In genomic region chr5:479566-480319, GRCh38 we compare ENCODE assay signal across 21 cellular contexts. TPM values are rescaled to one million over a fixed set of nuclear protein-coding genes. Genes with fewer than 3 reads are reported as not detected.
DNase-seq lines count a peak whose midpoint lies in the region; ATAC-seq and TF ChIP-seq lines count a peak whose summit lies in the region.
"Had no signal": no experiment of that assay in that cellular context is flagged by ENCODE, and none has a peak within 500 bp of the region (broad histone marks: within the 10 kb centered on the region; RNA-seq: fewer than 3 reads in every experiment).

No MANE protein-coding gene starts in this region.

- no peak overlapping the region for H3K4me3 ChIP-seq in right cardiac atrium (ENCODE audit: low read length)
- no peak overlapping the region for H3K4me3 ChIP-seq in Karpas-422 (ENCODE audit: low read length)
- no peak overlapping the region for H3K4me3 ChIP-seq in endodermal cell (ENCODE audit: low read length)
- no peak overlapping the region for H3K4me3 ChIP-seq in gastrocnemius medialis
- H3K4me3 ChIP-seq: GM12878, K562 had no signal

- no peak overlapping the region for H3K4me3 Mint-ChIP-seq in endodermal cell
- H3K4me3 Mint-ChIP-seq in MCF 10A (ENCODE audit: unreplicated experiment) = no peak overlapping the region
- H3K4me3 Mint-ChIP-seq: CD4-positive, CD25-positive, alpha-beta regulatory T cell; CD8-positive, alpha-beta memory T cell; H9 had no signal

- 0 out of 2 replicates have a peak, but pooled peaks cover 2% of the 10 kb centered on the region for H3K36me3 ChIP-seq in Karpas-422 (ENCODE audit: insufficient read depth, low read length)
- no peaks in the 10 kb centered on the region for H3K36me3 ChIP-seq in endodermal cell (ENCODE audit: control insufficient read depth, insufficient read depth, low read length)
- no peaks in the 10 kb centered on the region for H3K36me3 ChIP-seq in gastrocnemius medialis

- H3K9me3 ChIP-seq in right cardiac atrium (ENCODE audit: control insufficient read depth, low read length) (no peaks in the 10 kb centered on the region), Karpas-422 (ENCODE audit: low read length) (no peaks in the 10 kb centered on the region), endodermal cell (ENCODE audit: control insufficient read depth, low read length) (no peaks in the 10 kb centered on the region), gastrocnemius medialis (no peaks in the 10 kb centered on the region)

- H3K36me3 Mint-ChIP-seq in endodermal cell (ENCODE audit: low read depth) = no peaks in the 10 kb centered on the region
- H3K36me3 Mint-ChIP-seq in MCF 10A (ENCODE audit: insufficient read depth, unreplicated experiment) = peaks cover 11% of the 10 kb centered on the region
- H3K36me3 Mint-ChIP-seq: CD4-positive, CD25-positive, alpha-beta regulatory T cell; CD8-positive, alpha-beta memory T cell had no signal

- in situ Hi-C loops in gastrocnemius medialis (cut with MboI; ENCODE audit: low sequenced_read_pairs in 4 of 4) = no loop called here

- no peaks in the 10 kb centered on the region for H3K9me3 Mint-ChIP-seq in endodermal cell
- no peaks in the 10 kb centered on the region for H3K9me3 Mint-ChIP-seq in MCF 10A (ENCODE audit: unreplicated experiment)
- H3K9me3 Mint-ChIP-seq: CD4-positive, CD25-positive, alpha-beta regulatory T cell; CD8-positive, alpha-beta memory T cell; H9 had no signal

- BruUV-seq in MCF 10A (replicated peaks; lab: Mats Ljungman, UMichigan) = no TSS peak

- TF ChIP-seq CTCF in endodermal cell (conservative IDR thresholded peaks at IDR 0.05) = no peak
- no peak for TF ChIP-seq CTCF in gastrocnemius medialis (IDR thresholded peaks at IDR 0.05 in 4 of 5, conservative IDR thresholded peaks at IDR 0.05 in 1 of 5)
- TF ChIP-seq CTCF in MCF 10A (IDR thresholded peaks at IDR 0.05; ENCODE audit: unreplicated experiment) = no peak

- 70% methylated on average over 34 of the region's 34 CpGs for WGBS in right cardiac atrium
- WGBS in endodermal cell (ENCODE audit: insufficient coverage in 1 of 2, insufficient read length in 1 of 2), 2 experiments = 88 to 90% methylated on average over 32 to 34 of the region's 34 CpGs

- no peaks in the 10 kb centered on the region for H3K4me1 ChIP-seq in right cardiac atrium (ENCODE audit: control insufficient read depth, insufficient read depth, low read length)
- peaks cover 30% of the 10 kb centered on the region for H3K4me1 ChIP-seq in Karpas-422 (ENCODE audit: low read length)
- peaks cover 6% of the 10 kb centered on the region for H3K4me1 ChIP-seq in endodermal cell (ENCODE audit: control insufficient read depth, insufficient read depth, low read length)
- peaks cover 0 to 8% of the 10 kb centered on the region in 2 donors for H3K4me1 ChIP-seq in gastrocnemius medialis

- no peak overlapping the region for H3K27ac ChIP-seq in right cardiac atrium (ENCODE audit: low read length)
- H3K27ac ChIP-seq in Karpas-422 (ENCODE audit: low read length) = peak overlapping the region; percentile 66
- H3K27ac ChIP-seq in endodermal cell (ENCODE audit: low read depth, low read length) = no peak overlapping the region
- no peak overlapping the region for H3K27ac ChIP-seq in gastrocnemius medialis
- H3K27ac ChIP-seq: 22Rv1, HL-60 had no signal

- H3K4me1 Mint-ChIP-seq in endodermal cell (no peaks in the 10 kb centered on the region), MCF 10A (ENCODE audit: insufficient read depth, unreplicated experiment) (no peaks in the 10 kb centered on the region)

- H3K27ac Mint-ChIP-seq in endodermal cell (no peak overlapping the region), MCF 10A (ENCODE audit: low read depth, unreplicated experiment) (no peak overlapping the region)
- H3K27ac Mint-ChIP-seq: CD4-positive, CD25-positive, alpha-beta regulatory T cell; CD8-positive, alpha-beta memory T cell; H9 had no signal

- no peaks in the 10 kb centered on the region for H3K79me2 ChIP-seq in Karpas-422 (ENCODE audit: low read length)

- CTCF ChIA-PET in MCF 10A (lab: Yijun Ruan, JAX) = no interaction called here

- DNase-seq in right cardiac atrium = peak in 2 of 3 donors; percentile 38 to 46
- no peak for DNase-seq in left cardiac atrium
- peak; percentile 46 for DNase-seq in Karpas-422
- peak; percentile 57 for DNase-seq in endodermal cell
- DNase-seq in gastrocnemius medialis = no peak
- no peak for DNase-seq in MCF 10A (ENCODE audit: unreplicated experiment)
- DNase-seq: C1 segment of cervical spinal cord; CD4-positive, CD25-positive, alpha-beta regulatory T cell; CD8-positive, alpha-beta memory T cell; COR-L47; DMS 273 treated with DMSO at 0.1 percent for 48 hours; DMS53; DND-41; EL; H9; IMR-90 had no signal

- POLR2A ChIA-PET in MCF 10A (lab: Yijun Ruan, JAX) = interaction anchor here (0.6 to 0.9 kb wide), 2 partner anchors 8 to 80 kb away, joined by 3 read pairs; no protein-coding TSS in a partner anchor

- H3K9ac ChIP-seq in Karpas-422 (ENCODE audit: low read length) = peak overlapping the region; percentile 61; the same call in 1 of the 2 replicates
- no peak overlapping the region for H3K9ac ChIP-seq in endodermal cell (ENCODE audit: extremely low read depth, low read length, poor library complexity, severe bottlenecking)

- no peak for ATAC-seq in right cardiac atrium
- ATAC-seq in left cardiac atrium = no peak
- ATAC-seq in GM18498 (IDR thresholded peaks at IDR 0.05; ENCODE audit: unreplicated experiment) = no peak
- ATAC-seq in gastrocnemius medialis = no peak
- ATAC-seq: GM12878, K562 had no signal

- H4K20me1 ChIP-seq in Karpas-422 (ENCODE audit: insufficient read depth, low read depth, low read length) = peaks cover 42% of the 10 kb centered on the region

- H3K9me2 ChIP-seq in Karpas-422 (replicated peaks; ENCODE audit: insufficient read depth, low read length) = no peaks in the 10 kb centered on the region

- intact Hi-C loops in right cardiac atrium (cut with DNase I) (no loop called here), left cardiac atrium (cut with DNase I) (no loop called here), gastrocnemius medialis (cut with DNase I; ENCODE audit: low total_unique reads) (no loop called here), MCF 10A (cut with micrococcal nuclease) (loop anchor here (10.0 kb wide), 1 partner anchor 435 kb away; no protein-coding TSS in a partner anchor)

- H3K27me3 ChIP-seq in right cardiac atrium (ENCODE audit: control insufficient read depth, insufficient read depth) (no peaks in the 10 kb centered on the region), Karpas-422 (ENCODE audit: low read length) (no peaks in the 10 kb centered on the region), endodermal cell (ENCODE audit: control insufficient read depth, insufficient read depth, low read length, poor library complexity, severe bottlenecking) (peaks cover 16% of the 10 kb centered on the region), gastrocnemius medialis (peaks cover 78 to 90% (median 89%) of the 10 kb centered on the region in 3 donors)

- peak overlapping the region; percentile 65 for H3K4me2 ChIP-seq in Karpas-422 (ENCODE audit: low read depth, low read length, poor library complexity, severe bottlenecking)

- H3K27me3 Mint-ChIP-seq in endodermal cell (ENCODE audit: insufficient read depth) (peaks cover 23% of the 10 kb centered on the region), MCF 10A (ENCODE audit: insufficient read depth, unreplicated experiment) (peaks cover 14% of the 10 kb centered on the region)

- TF ChIP-seq POLR2A in gastrocnemius medialis (IDR thresholded peaks at IDR 0.05) = no peak

- H2AFZ ChIP-seq in Karpas-422 (ENCODE audit: low read length) = no peak overlapping the region

RNA-seq across cellular contexts. Expression of gene EXOC3, which starts 36.8 kb away (rescaled TPM):
- total RNA-seq in right cardiac atrium (10 to 100 TPM; 42.4 to 50.2 (median 46.5) TPM), left cardiac atrium (10 to 100 TPM; 41.4 to 42.3 TPM), endodermal cell (10 to 100 TPM; 38.6 to 53.7 TPM), gastrocnemius medialis (10 to 100 TPM; 44.3 to 81.7 (median 54.0) TPM), MCF 10A (2022) (44.1 and 49.6 TPM in 2 replicates)
- 30.1 TPM for polyA plus RNA-seq in right cardiac atrium
- 24.4 and 39.8 TPM in 2 replicates for total RNA-seq in Karpas-422 (2014; rRNA removed; shearing (Covaris generic); ENCODE audit: low replicate concordance)
- polyA plus RNA-seq in endodermal cell (2013, experiment 1 of 2) = 41.4 TPM
- 38.3 TPM for polyA plus RNA-seq in endodermal cell (2013, experiment 2 of 2)

RNA-seq across cellular contexts. Expression of gene SLC9A3, which starts 44.5 kb away (rescaled TPM):
- 1 to 10 TPM in 2 of 4 donors, under 1 TPM in 2; 0.94 to 1.1 (median 0.99) TPM for total RNA-seq in right cardiac atrium
- 1.1 TPM for polyA plus RNA-seq in right cardiac atrium
- total RNA-seq in left cardiac atrium = under 1 TPM; 0.77 to 0.99 TPM
- 2.0 and 3.5 TPM in 2 replicates for total RNA-seq in Karpas-422 (2014; rRNA removed; shearing (Covaris generic); ENCODE audit: low replicate concordance)
- 1 to 10 TPM; 1.3 to 1.5 TPM for total RNA-seq in endodermal cell
- 1.5 TPM for polyA plus RNA-seq in endodermal cell (2013, experiment 1 of 2)
- 1.4 TPM for polyA plus RNA-seq in endodermal cell (2013, experiment 2 of 2)
- total RNA-seq in gastrocnemius medialis = 1 to 10 TPM; 1.7 to 4.5 (median 2.9) TPM
- 0.93 and 1.0 TPM in 2 replicates for total RNA-seq in MCF 10A (2022)

Comparison
In these comparisons a context has a peak if more than half of its experiments do, and no peak if none do; other contexts are left out.
1. DNase-seq: peak in right cardiac atrium (2 of 3), Karpas-422 (single experiment) and endodermal cell (single experiment); none in left cardiac atrium (single experiment), gastrocnemius medialis (0 of 2) and MCF 10A (single experiment).